12 cellular contexts compared by ENCODE assay signal in the genomic region with DNA sequence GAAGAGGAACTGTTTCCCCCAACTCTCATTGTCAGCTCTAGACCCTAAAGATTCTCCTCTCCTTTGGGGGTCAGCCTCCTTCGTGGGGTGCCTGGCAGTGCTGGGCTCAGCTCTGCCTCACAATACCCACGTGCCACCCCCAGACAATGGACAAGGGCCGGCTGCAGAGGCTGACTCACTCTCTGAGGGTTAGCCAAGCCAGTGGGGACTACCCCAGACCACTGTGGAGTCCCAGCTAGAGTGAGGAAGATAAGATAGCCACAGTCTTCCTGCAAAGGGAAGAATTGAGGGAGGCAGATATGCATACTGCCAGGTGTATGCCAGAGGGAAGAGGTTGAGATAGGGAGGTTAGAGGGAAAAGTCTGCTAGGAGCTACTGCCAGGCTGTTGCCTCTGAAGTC. TPM values are rescaled to one million over a fixed set of nuclear protein-coding genes. Genes with fewer than 3 reads are reported as not detected.
DNase-seq lines count a peak whose midpoint lies in the region; ATAC-seq and TF ChIP-seq lines count a peak whose summit lies in the region.
"Had no signal": no experiment of that assay in that cellular context is flagged by ENCODE, and none has a peak within 500 bp of the region (broad histone marks: within the 10 kb centered on the region; RNA-seq: fewer than 3 reads in every experiment).

No MANE protein-coding gene starts in this region.

- no peak overlapping the region for H3K4me3 Mint-ChIP-seq in naive thymus-derived CD4-positive, alpha-beta T cell
- no peak overlapping the region for H3K4me3 Mint-ChIP-seq in activated CD4-positive, alpha-beta memory T cell treated with anti-CD3 and anti-CD28 coated beads, Interleukin-2, amount 10 ng/mL, durations not matched to agents 7 days and 5 days

- no peaks in the 10 kb centered on the region for H3K27me3 ChIP-seq in SJSA1 (replicated peaks)
- peaks cover 0 to 3% of the 10 kb centered on the region in 2 donors for H3K27me3 ChIP-seq in naive thymus-derived CD4-positive, alpha-beta T cell (ENCODE audit: control insufficient read depth in 2 of 2, insufficient read depth in 2 of 2, low read length in 2 of 2)

- H3K4me3 ChIP-seq in SJSA1 (no peak overlapping the region), fibroblast of mammary gland (ENCODE audit: control insufficient read depth, low read depth, low read length) (no peak overlapping the region)
- no peak overlapping the region for H3K4me3 ChIP-seq in naive thymus-derived CD4-positive, alpha-beta T cell (ENCODE audit: low read length)
- H3K4me3 ChIP-seq: BLaER1 treated with 17β-estradiol and CSF1 and Interleukin-3, amounts not matched to agents 10 nM and 100 nM had no signal

- H3K9me3 ChIP-seq in SJSA1 (replicated peaks): no peaks in the 10 kb centered on the region; the same call in 1 of the 2 replicates
- no peaks in the 10 kb centered on the region for H3K9me3 ChIP-seq in naive thymus-derived CD4-positive, alpha-beta T cell (ENCODE audit: control insufficient read depth in 2 of 3, low read length in 3 of 3)
- H3K9me3 ChIP-seq: BLaER1 treated with 17β-estradiol and CSF1 and Interleukin-3, amounts not matched to agents 10 nM and 100 nM had no signal

- in situ Hi-C loops in GM13976 (cut with MboI; ENCODE audit: low sequenced_read_pairs, unreplicated experiment): no loop called here

- TF ChIP-seq CTCF in fibroblast of mammary gland (conservative IDR thresholded peaks at IDR 0.05; ENCODE audit: control insufficient read depth, insufficient read depth, low read depth, low read length) (no peak), GM13976 (IDR thresholded peaks at IDR 0.05; ENCODE audit: borderline replicate concordance, control extremely low read depth, extremely low read depth, insufficient read depth, missing control alignments) (no peak)

- no peak for ATAC-seq in naive thymus-derived CD4-positive, alpha-beta T cell
- no peak for ATAC-seq in GM19452 (IDR thresholded peaks at IDR 0.05; ENCODE audit: unreplicated experiment)

- no peaks in the 10 kb centered on the region for H3K36me3 ChIP-seq in SJSA1
- no peaks in the 10 kb centered on the region for H3K36me3 ChIP-seq in naive thymus-derived CD4-positive, alpha-beta T cell (ENCODE audit: control insufficient read depth in 2 of 3, insufficient read depth in 3 of 3, low read length in 3 of 3)
- H3K36me3 ChIP-seq: BLaER1 treated with 17β-estradiol and CSF1 and Interleukin-3, amounts not matched to agents 10 nM and 100 nM had no signal

- H3K36me3 Mint-ChIP-seq in naive thymus-derived CD4-positive, alpha-beta T cell: no peaks in the 10 kb centered on the region
- H3K36me3 Mint-ChIP-seq in activated CD4-positive, alpha-beta memory T cell treated with anti-CD3 and anti-CD28 coated beads, Interleukin-2, amount 10 ng/mL, durations not matched to agents 7 days and 5 days (ENCODE audit: low read depth): no peaks in the 10 kb centered on the region

- H3K27ac Mint-ChIP-seq in naive thymus-derived CD4-positive, alpha-beta T cell: no peak overlapping the region
- no peak overlapping the region for H3K27ac Mint-ChIP-seq in activated CD4-positive, alpha-beta memory T cell treated with anti-CD3 and anti-CD28 coated beads, Interleukin-2, amount 10 ng/mL, durations not matched to agents 7 days and 5 days

- DNase-seq in EH (ENCODE audit: low read depth) (peak; percentile 39), SJSA1 (ENCODE audit: low read depth in 1 of 2, low spot score in 2 of 2) (peak; percentile 51 to 70), fibroblast of mammary gland (ENCODE audit: low read depth) (peak; percentile 33), pons (ENCODE audit: low spot score) (peak; percentile 95), GM13976 (ENCODE audit: low spot score) (no peak)
- no peak for DNase-seq in naive thymus-derived CD4-positive, alpha-beta T cell
- DNase-seq in activated CD4-positive, alpha-beta memory T cell treated with anti-CD3 and anti-CD28 coated beads, Interleukin-2, amount 10 ng/mL, durations not matched to agents 7 days and 5 days: no peak
- DNase-seq: activated CD4-positive, alpha-beta T cell treated with anti-CD3 and anti-CD28 coated beads for 1 hour; NCI-H446; stimulated activated naive CD4-positive, alpha-beta T cell had no signal

- peaks cover 0 to 32% (median 4%) of the 10 kb centered on the region in 7 donors for H3K4me1 Mint-ChIP-seq in naive thymus-derived CD4-positive, alpha-beta T cell
- H3K4me1 Mint-ChIP-seq in activated CD4-positive, alpha-beta memory T cell treated with anti-CD3 and anti-CD28 coated beads, Interleukin-2, amount 10 ng/mL, durations not matched to agents 7 days and 5 days: peaks cover 14% of the 10 kb centered on the region

- H3K27ac ChIP-seq in SJSA1: no peak overlapping the region
- no peak overlapping the region for H3K27ac ChIP-seq in naive thymus-derived CD4-positive, alpha-beta T cell (ENCODE audit: low read depth, low read length)
- H3K27ac ChIP-seq: BLaER1 treated with 17β-estradiol and CSF1 and Interleukin-3, amounts not matched to agents 10 nM and 100 nM had no signal

- intact Hi-C loops in naive thymus-derived CD4-positive, alpha-beta T cell (cut with micrococcal nuclease): no loop called here

- CTCF ChIA-PET in naive thymus-derived CD4-positive, alpha-beta T cell (lab: Charles Lee): interaction anchor here (0.5 to 1.1 kb wide), 3 partner anchors 20 to 615 kb away, joined by 3 to 7 read pairs (median 4); no protein-coding TSS in a partner anchor
- CTCF ChIA-PET in activated CD4-positive, alpha-beta memory T cell treated with anti-CD3 and anti-CD28 coated beads, Interleukin-2, amount 10 ng/mL, durations not matched to agents 7 days and 5 days (lab: Charles Lee): interaction anchor here (2.8 kb wide), 1 partner anchor 9 kb away, joined by 13 read pairs; no protein-coding TSS in a partner anchor

- H3K9me3 Mint-ChIP-seq in naive thymus-derived CD4-positive, alpha-beta T cell: no peaks in the 10 kb centered on the region
- H3K9me3 Mint-ChIP-seq in activated CD4-positive, alpha-beta memory T cell treated with anti-CD3 and anti-CD28 coated beads, Interleukin-2, amount 10 ng/mL, durations not matched to agents 7 days and 5 days: no peaks in the 10 kb centered on the region

- POLR2A ChIA-PET in naive thymus-derived CD4-positive, alpha-beta T cell (lab: Charles Lee): interaction anchor here (0.7 kb wide), 1 partner anchor 104 kb away, joined by 3 read pairs; no protein-coding TSS in a partner anchor
- POLR2A ChIA-PET in activated CD4-positive, alpha-beta memory T cell treated with anti-CD3 and anti-CD28 coated beads, Interleukin-2, amount 10 ng/mL, durations not matched to agents 7 days and 5 days (lab: Charles Lee): interaction anchor here (1.5 to 5.6 kb wide), 4 partner anchors 9 to 164 kb away, joined by 4 to 59 read pairs (median 18); a partner anchor contains a TSS

- peaks cover 40% of the 10 kb centered on the region for H3K4me1 ChIP-seq in SJSA1 (replicated peaks)
- H3K4me1 ChIP-seq in naive thymus-derived CD4-positive, alpha-beta T cell (ENCODE audit: control insufficient read depth in 2 of 2, insufficient read depth in 2 of 2, low read length in 2 of 2): peaks cover 0 to 4% of the 10 kb centered on the region in 2 donors

- peaks cover 0 to 35% (median 12%) of the 10 kb centered on the region in 5 donors for H3K27me3 Mint-ChIP-seq in naive thymus-derived CD4-positive, alpha-beta T cell
- H3K27me3 Mint-ChIP-seq in activated CD4-positive, alpha-beta memory T cell treated with anti-CD3 and anti-CD28 coated beads, Interleukin-2, amount 10 ng/mL, durations not matched to agents 7 days and 5 days: peaks cover 27% of the 10 kb centered on the region

RNA-seq across cellular contexts. Expression of a gene that starts 13.5 kb away (rescaled TPM):
- total RNA-seq in SJSA1 (2014; rRNA removed; shearing (Covaris generic)): 20.3 and 40.2 TPM in 2 replicates
- total RNA-seq in naive thymus-derived CD4-positive, alpha-beta T cell: 10 to 100 TPM; 44.2 to 71.3 (median 68.1) TPM
- polyA plus RNA-seq in naive thymus-derived CD4-positive, alpha-beta T cell: 10 to 100 TPM; 19.4 to 23.0 TPM
- 10 to 100 TPM; 51.7 to 54.3 TPM for total RNA-seq in activated CD4-positive, alpha-beta memory T cell treated with anti-CD3 and anti-CD28 coated beads, Interleukin-2, amount 10 ng/mL, durations not matched to agents 7 days and 5 days

RNA-seq across cellular contexts. Expression of a gene that starts 39.7 kb away (rescaled TPM):
- total RNA-seq in SJSA1 (2014; rRNA removed; shearing (Covaris generic)): not detected in 2 replicates
- total RNA-seq in naive thymus-derived CD4-positive, alpha-beta T cell: 1 to 10 TPM in 4 of 5 experiments, under 1 TPM in 1; 0.34 to 4.0 (median 3.1) TPM
- polyA plus RNA-seq in naive thymus-derived CD4-positive, alpha-beta T cell: 1 to 10 TPM; 1.1 to 1.5 TPM
- under 1 TPM; 0.40 to 0.70 TPM for total RNA-seq in activated CD4-positive, alpha-beta memory T cell treated with anti-CD3 and anti-CD28 coated beads, Interleukin-2, amount 10 ng/mL, durations not matched to agents 7 days and 5 days

Comparison
In these comparisons a context has a peak if more than half of its experiments do, and no peak if none do; other contexts are left out.
1. DNase-seq: peak in EH (single experiment), SJSA1 (2 of 2), fibroblast of mammary gland (single experiment) and pons (single experiment); none in naive thymus-derived CD4-positive, alpha-beta T cell (0 of 9), GM13976 (single experiment) and activated CD4-positive, alpha-beta memory T cell treated with anti-CD3 and anti-CD28 coated beads, Interleukin-2, amount 10 ng/mL, durations not matched to agents 7 days and 5 days (single experiment).